In the genomic region with DNA sequence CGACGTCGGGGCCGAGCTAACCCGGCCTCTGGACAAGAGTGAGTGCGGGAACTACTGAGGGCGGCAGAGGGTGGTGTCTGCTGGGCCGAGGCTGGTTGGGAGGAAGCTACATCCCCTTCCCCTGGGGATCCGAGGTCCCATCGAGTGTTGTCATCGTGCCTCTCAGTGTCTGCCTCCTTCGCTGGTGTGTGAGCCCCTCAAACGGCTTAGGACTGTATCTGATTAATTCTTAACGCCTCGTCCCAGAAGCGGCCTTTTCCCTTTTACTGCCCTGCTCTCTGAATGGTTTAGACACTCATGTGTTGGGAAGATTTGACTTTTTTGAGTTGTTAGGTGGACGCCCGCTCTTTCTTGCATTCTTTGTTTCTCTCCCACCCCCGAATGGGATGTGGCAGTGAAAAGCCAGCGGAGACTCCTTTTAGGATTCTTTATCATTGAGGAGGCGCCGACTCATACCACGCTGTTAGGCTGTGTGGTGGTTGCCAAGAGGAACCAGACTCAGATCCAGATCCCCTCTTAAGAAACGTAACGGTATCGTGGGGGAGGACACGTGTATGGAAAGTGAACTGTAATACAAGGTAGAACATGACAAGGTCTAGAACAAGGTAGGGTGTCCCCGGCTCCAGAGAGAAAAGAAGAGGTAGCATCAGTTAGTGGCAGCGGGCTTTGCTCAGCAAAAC, we compare ENCODE assay signal across 1 cellular context.
A peak's percentile ranks its signal among the peaks of the same experiment; 100 is the strongest.
TF ChIP-seq lines count a peak whose summit lies in the region.

No MANE protein-coding gene starts in this region.

TF ChIP-seq in IMR-90, 13 proteins besides CTCF, POLR2A, EP300 and RAD21:
- TF ChIP-seq NFE2L2 (IDR thresholded peaks at IDR 0.05; ENCODE audit: low read depth, low read length) (no peak), RCOR1 (IDR thresholded peaks at IDR 0.05; ENCODE audit: insufficient replicate concordance, low read length) (no peak), CEBPB (IDR thresholded peaks at IDR 0.05; ENCODE audit: low read depth, low read length) (no peak), MXI1 (IDR thresholded peaks at IDR 0.05; ENCODE audit: borderline replicate concordance, low read depth, low read length) (peak; percentile 19; the same call in 1 of the 2 replicates)
